Comparison of ENCODE assay signal across 8 cellular contexts in genomic region chr1:2391385-2392070, GRCh38. TPM values are rescaled to one million over a fixed set of nuclear protein-coding genes. Genes with fewer than 3 reads are reported as not detected.
DNase-seq lines count a peak whose midpoint lies in the region; ATAC-seq and TF ChIP-seq lines count a peak whose summit lies in the region.

Gene MORN1 (minus strand): TSS chr1:2391554. CDS start chr1:2391533, 21 bp downstream.
Gene RER1 (plus strand): TSS chr1:2391841. CDS start chr1:2395791, 3,950 bp downstream.

- no peaks in the 10 kb centered on the region for H3K27me3 Mint-ChIP-seq in activated naive CD8-positive, alpha-beta T cell treated with anti-CD3 and anti-CD28 coated beads, Interleukin-2, amount 10 ng/mL, durations not matched to agents 7 days and 5 days
- H3K27me3 Mint-ChIP-seq in glutamatergic neuron (ENCODE audit: unreplicated experiment), result peaks cover 4% of the 10 kb centered on the region

- H3K4me1 Mint-ChIP-seq in activated naive CD8-positive, alpha-beta T cell treated with anti-CD3 and anti-CD28 coated beads, Interleukin-2, amount 10 ng/mL, durations not matched to agents 7 days and 5 days, result peaks cover 22% of the 10 kb centered on the region
- peaks cover 18% of the 10 kb centered on the region for H3K4me1 Mint-ChIP-seq in glutamatergic neuron (ENCODE audit: low read depth, unreplicated experiment)

- H3K4me3 ChIP-seq in GM12864 (ENCODE audit: low read depth, low read length) (peak within 1 kb of the TSS; percentile 98), thoracic aorta (peak within 1 kb of the TSS; percentile 94)

- no peak for TF ChIP-seq CTCF in GM12864 (IDR thresholded peaks at IDR 0.05; ENCODE audit: low read depth, low read length, missing control alignments)
- no peak for TF ChIP-seq CTCF in glutamatergic neuron (IDR thresholded peaks at IDR 0.05; ENCODE audit: partially characterized antibody, unreplicated experiment)
- no peak for TF ChIP-seq CTCF in omental fat pad (IDR thresholded peaks at IDR 0.05)
- TF ChIP-seq CTCF in thoracic aorta (IDR thresholded peaks at IDR 0.05), result no peak

- peak; percentile 85 for ATAC-seq in HG02678 (IDR thresholded peaks at IDR 0.05; ENCODE audit: unreplicated experiment)
- ATAC-seq in activated naive CD8-positive, alpha-beta T cell treated with anti-CD3 and anti-CD28 coated beads, Interleukin-2, amount 10 ng/mL, durations not matched to agents 7 days and 5 days (ENCODE audit: low read depth), result peak; percentile 99
- peak; percentile 97 for ATAC-seq in omental fat pad (ENCODE audit: low FRiP score)
- peak; percentile 85 for ATAC-seq in thoracic aorta (ENCODE audit: insufficient number of reproducible peaks, low FRiP score, low read depth)

- H3K36me3 Mint-ChIP-seq in activated naive CD8-positive, alpha-beta T cell treated with anti-CD3 and anti-CD28 coated beads, Interleukin-2, amount 10 ng/mL, durations not matched to agents 7 days and 5 days, result peaks cover 5% of the 10 kb centered on the region
- H3K36me3 Mint-ChIP-seq in glutamatergic neuron (ENCODE audit: unreplicated experiment), result no peaks in the 10 kb centered on the region

- peak within 1 kb of the TSS; percentile 76 to 85 for H3K27ac ChIP-seq in thoracic aorta

- H3K36me3 ChIP-seq in thoracic aorta, result peaks cover 8% of the 10 kb centered on the region

- peaks cover 12 to 31% of the 10 kb centered on the region in 2 donors for H3K4me1 ChIP-seq in thoracic aorta (ENCODE audit: control insufficient read depth in 1 of 2, low read depth in 2 of 2)

- H3K9me3 Mint-ChIP-seq in activated naive CD8-positive, alpha-beta T cell treated with anti-CD3 and anti-CD28 coated beads, Interleukin-2, amount 10 ng/mL, durations not matched to agents 7 days and 5 days, result no peaks in the 10 kb centered on the region
- H3K9me3 Mint-ChIP-seq in glutamatergic neuron (ENCODE audit: unreplicated experiment), result peaks cover 4% of the 10 kb centered on the region

- H3K4me3 Mint-ChIP-seq in activated naive CD8-positive, alpha-beta T cell treated with anti-CD3 and anti-CD28 coated beads, Interleukin-2, amount 10 ng/mL, durations not matched to agents 7 days and 5 days, result peak within 1 kb of the TSS; percentile 91
- peak within 1 kb of the TSS; percentile 93 for H3K4me3 Mint-ChIP-seq in glutamatergic neuron (ENCODE audit: unreplicated experiment)

- no peaks in the 10 kb centered on the region for H3K9me3 ChIP-seq in thoracic aorta

- POLR2A ChIA-PET in activated naive CD8-positive, alpha-beta T cell treated with anti-CD3 and anti-CD28 coated beads, Interleukin-2, amount 10 ng/mL, durations not matched to agents 7 days and 5 days (lab: Charles Lee), result interaction anchor here (0.6 to 3.7 kb wide), 25 partner anchors 9 to 799 kb away, joined by 3 to 25 read pairs (median 5); partner anchors contain the start of genes FAAP20, PANK4, PRXL2B and SKI

- peak within 1 kb of the TSS; percentile 86 for H3K27ac Mint-ChIP-seq in activated naive CD8-positive, alpha-beta T cell treated with anti-CD3 and anti-CD28 coated beads, Interleukin-2, amount 10 ng/mL, durations not matched to agents 7 days and 5 days
- peak within 1 kb of the TSS; percentile 75 for H3K27ac Mint-ChIP-seq in glutamatergic neuron (ENCODE audit: unreplicated experiment)

- peak; percentile 92 for DNase-seq in GM12864 (ENCODE audit: low read depth)
- DNase-seq in NCI-H1105 treated with DMSO at 0.1 percent for 48 hours (lab: John Stamatoyannopoulos, UW), result peak; percentile 98
- DNase-seq in SKM-1 treated with dmso at 0.1 percent for 144 hours (lab: John Stamatoyannopoulos, UW; ENCODE audit: unreplicated experiment), result peak; percentile 98
- peak; percentile 99 for DNase-seq in activated naive CD8-positive, alpha-beta T cell treated with anti-CD3 and anti-CD28 coated beads, Interleukin-2, amount 10 ng/mL, durations not matched to agents 7 days and 5 days
- peak; percentile 99 for DNase-seq in glutamatergic neuron
- DNase-seq in omental fat pad (ENCODE audit: low spot score), result peak; percentile 89
- DNase-seq in thoracic aorta (ENCODE audit: low spot score), result peak; percentile 92

- no peaks in the 10 kb centered on the region for H3K27me3 ChIP-seq in thoracic aorta (replicated peaks; ENCODE audit: insufficient read depth)

RNA-seq across cellular contexts. Expression of gene MORN1, which starts in this region (rescaled TPM):
- total RNA-seq in activated naive CD8-positive, alpha-beta T cell treated with anti-CD3 and anti-CD28 coated beads, Interleukin-2, amount 10 ng/mL, durations not matched to agents 7 days and 5 days, result 10 to 100 TPM; 10.5 to 11.6 TPM
- total RNA-seq in glutamatergic neuron (ENCODE audit: unreplicated experiment) (10.8 TPM), omental fat pad (1 to 10 TPM; 4.0 to 9.1 (median 6.4) TPM), thoracic aorta (10 to 100 TPM in 1 of 2 donors, 1 to 10 TPM in 1; 7.1 to 13.8 TPM)

RNA-seq across cellular contexts. Expression of gene RER1, which starts in this region (rescaled TPM):
- total RNA-seq in activated naive CD8-positive, alpha-beta T cell treated with anti-CD3 and anti-CD28 coated beads, Interleukin-2, amount 10 ng/mL, durations not matched to agents 7 days and 5 days, result 100 to 1,000 TPM; 140 to 147 TPM
- 93.0 TPM for total RNA-seq in glutamatergic neuron (ENCODE audit: unreplicated experiment)
- total RNA-seq in omental fat pad, result 10 to 100 TPM; 59.4 to 91.7 (median 72.7) TPM
- 10 to 100 TPM; 68.6 to 76.3 TPM for total RNA-seq in thoracic aorta

Comparison
In these comparisons a context has a peak if more than half of its experiments do, and no peak if none do; other contexts are left out.
1. Peak in every context shown above with its lines: DNase-seq, ATAC-seq, H3K4me3 ChIP-seq and H3K27ac ChIP-seq.